Comparison of ENCODE assay signal across 1 cellular context in the genomic region with DNA sequence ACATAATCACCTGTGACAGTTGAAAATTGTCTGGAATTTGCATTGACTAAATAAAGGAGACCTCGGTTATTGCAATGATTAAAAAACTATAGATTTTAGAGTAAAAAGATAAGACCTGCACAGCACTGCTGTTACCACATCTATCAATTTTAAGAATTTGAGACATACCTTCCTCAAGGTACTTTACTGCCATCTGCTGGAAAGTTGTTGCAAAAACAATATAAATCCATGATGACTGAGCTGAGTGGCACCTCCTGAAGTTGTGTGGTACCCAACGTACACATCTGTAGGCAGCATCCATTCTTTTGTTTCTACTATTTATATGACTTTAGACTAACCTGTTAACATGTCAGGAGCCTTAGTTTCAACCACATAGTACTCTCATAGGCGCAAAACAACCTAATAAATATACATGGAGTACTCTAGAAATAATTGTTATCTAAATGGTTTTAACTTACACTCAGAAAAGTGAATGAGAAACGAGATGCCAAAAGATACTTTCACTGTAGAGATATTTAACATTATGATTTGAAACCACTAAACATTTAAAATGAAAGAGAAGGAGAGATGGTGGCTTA.
TF ChIP-seq lines count a peak whose summit lies in the region.

No MANE protein-coding gene starts in this region.

TF ChIP-seq in GM23338, 12 proteins besides CTCF, POLR2A, EP300 and RAD21 (continued from another document):
- TF ChIP-seq, protein P1, sequence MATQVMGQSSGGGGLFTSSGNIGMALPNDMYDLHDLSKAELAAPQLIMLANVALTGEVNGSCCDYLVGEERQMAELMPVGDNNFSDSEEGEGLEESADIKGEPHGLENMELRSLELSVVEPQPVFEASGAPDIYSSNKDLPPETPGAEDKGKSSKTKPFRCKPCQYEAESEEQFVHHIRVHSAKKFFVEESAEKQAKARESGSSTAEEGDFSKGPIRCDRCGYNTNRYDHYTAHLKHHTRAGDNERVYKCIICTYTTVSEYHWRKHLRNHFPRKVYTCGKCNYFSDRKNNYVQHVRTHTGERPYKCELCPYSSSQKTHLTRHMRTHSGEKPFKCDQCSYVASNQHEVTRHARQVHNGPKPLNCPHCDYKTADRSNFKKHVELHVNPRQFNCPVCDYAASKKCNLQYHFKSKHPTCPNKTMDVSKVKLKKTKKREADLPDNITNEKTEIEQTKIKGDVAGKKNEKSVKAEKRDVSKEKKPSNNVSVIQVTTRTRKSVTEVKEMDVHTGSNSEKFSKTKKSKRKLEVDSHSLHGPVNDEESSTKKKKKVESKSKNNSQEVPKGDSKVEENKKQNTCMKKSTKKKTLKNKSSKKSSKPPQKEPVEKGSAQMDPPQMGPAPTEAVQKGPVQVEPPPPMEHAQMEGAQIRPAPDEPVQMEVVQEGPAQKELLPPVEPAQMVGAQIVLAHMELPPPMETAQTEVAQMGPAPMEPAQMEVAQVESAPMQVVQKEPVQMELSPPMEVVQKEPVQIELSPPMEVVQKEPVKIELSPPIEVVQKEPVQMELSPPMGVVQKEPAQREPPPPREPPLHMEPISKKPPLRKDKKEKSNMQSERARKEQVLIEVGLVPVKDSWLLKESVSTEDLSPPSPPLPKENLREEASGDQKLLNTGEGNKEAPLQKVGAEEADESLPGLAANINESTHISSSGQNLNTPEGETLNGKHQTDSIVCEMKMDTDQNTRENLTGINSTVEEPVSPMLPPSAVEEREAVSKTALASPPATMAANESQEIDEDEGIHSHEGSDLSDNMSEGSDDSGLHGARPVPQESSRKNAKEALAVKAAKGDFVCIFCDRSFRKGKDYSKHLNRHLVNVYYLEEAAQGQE (IDR thresholded peaks at IDR 0.05; ENCODE audit: unreplicated experiment): no peak
- TF ChIP-seq JUNB (IDR thresholded peaks at IDR 0.05; ENCODE audit: unreplicated experiment): no peak
- TF ChIP-seq NANOG (IDR thresholded peaks at IDR 0.05; ENCODE audit: borderline replicate concordance): no peak
- no peak for TF ChIP-seq CREB1 (CRISPR knock-in tag; IDR thresholded peaks at IDR 0.05; ENCODE audit: low read depth)
